ENCODE assay signal across 1 cellular context in the genomic region with DNA sequence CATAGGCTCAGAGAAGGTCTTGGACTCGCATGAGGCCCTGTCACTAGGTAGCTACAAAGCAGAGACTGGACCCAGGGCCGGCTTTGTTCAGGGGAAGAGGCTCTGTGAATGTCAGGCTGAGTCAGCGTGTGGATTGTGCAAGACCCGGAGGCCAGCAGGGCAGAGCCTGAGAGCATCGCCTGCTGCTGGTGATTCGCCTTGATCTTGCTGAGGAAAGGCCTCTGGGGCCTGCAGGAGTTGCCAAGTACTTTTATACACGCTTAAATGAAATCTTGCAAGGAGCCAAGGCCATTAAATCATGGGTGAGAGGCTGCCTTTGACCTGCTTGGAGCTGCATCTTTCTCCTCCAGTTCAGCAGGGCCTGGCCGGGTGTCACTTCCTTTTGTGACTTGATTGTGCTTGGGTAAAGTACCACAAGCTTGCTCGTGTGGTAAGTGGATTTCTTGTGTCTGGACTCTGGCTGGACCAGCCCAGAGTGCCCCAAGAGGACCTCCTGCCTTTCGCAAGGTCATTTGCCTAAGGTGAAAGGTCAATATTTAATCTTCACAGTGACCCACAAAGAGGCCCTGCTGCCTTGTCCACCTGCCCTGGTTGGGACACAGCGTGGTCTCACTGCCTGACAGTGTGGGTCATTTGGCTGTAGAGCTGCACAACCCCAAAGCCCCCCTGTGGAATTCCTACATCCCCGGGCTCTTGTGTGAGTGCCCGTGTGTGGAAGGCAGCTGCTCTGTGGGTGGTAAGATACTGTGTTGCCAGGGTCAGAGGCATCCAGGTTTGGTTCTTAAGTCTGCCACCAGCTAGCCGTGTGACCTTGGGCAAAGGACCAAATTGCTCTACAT.
A peak's percentile ranks its signal among the peaks of the same experiment; 100 is the strongest.
TF ChIP-seq lines count a peak whose summit lies in the region.

No MANE protein-coding gene starts in this region.

TF ChIP-seq in HepG2, 621 proteins besides CTCF, POLR2A, EP300 and RAD21 (continued from another document and continues in another):
- TF ChIP-seq, protein P1, sequence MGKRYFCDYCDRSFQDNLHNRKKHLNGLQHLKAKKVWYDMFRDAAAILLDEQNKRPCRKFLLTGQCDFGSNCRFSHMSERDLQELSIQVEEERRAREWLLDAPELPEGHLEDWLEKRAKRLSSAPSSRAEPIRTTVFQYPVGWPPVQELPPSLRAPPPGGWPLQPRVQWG (CRISPR knock-in tag; IDR thresholded peaks at IDR 0.05; ENCODE audit: borderline replicate concordance, low read depth), result no peak
- TF ChIP-seq ZBTB38 (CRISPR knock-in tag; IDR thresholded peaks at IDR 0.05) (peak; percentile 69; the same call in 1 of the 2 replicates), ZBTB42 (CRISPR knock-in tag; IDR thresholded peaks at IDR 0.05) (no peak), ZNF512 (CRISPR knock-in tag; IDR thresholded peaks at IDR 0.05) (no peak), NFYB (CRISPR knock-in tag; IDR thresholded peaks at IDR 0.05) (no peak), ZFP90 (CRISPR knock-in tag; IDR thresholded peaks at IDR 0.05; ENCODE audit: borderline replicate concordance) (no peak; the same call in 1 of the 2 replicates), POGZ (CRISPR knock-in tag; IDR thresholded peaks at IDR 0.05) (peak; percentile 78), ISX (CRISPR knock-in tag; conservative IDR thresholded peaks at IDR 0.05) (no peak), ZFP82 (CRISPR knock-in tag; IDR thresholded peaks at IDR 0.05; ENCODE audit: borderline replicate concordance) (no peak), MED1 (CRISPR knock-in tag; IDR thresholded peaks at IDR 0.05) (peak; percentile 93), TOE1 (CRISPR knock-in tag; IDR thresholded peaks at IDR 0.05) (no peak), XBP1 (CRISPR knock-in tag; IDR thresholded peaks at IDR 0.05) (no peak), ZNF780A (CRISPR knock-in tag; IDR thresholded peaks at IDR 0.05) (no peak), ZNF672 (CRISPR knock-in tag; IDR thresholded peaks at IDR 0.05) (no peak), TEF (CRISPR knock-in tag; IDR thresholded peaks at IDR 0.05) (no peak), ZNF292 (CRISPR knock-in tag; IDR thresholded peaks at IDR 0.05; ENCODE audit: borderline replicate concordance, low read depth) (peak; percentile 96; the same call in 1 of the 2 replicates), THRA (CRISPR knock-in tag; IDR thresholded peaks at IDR 0.05; ENCODE audit: borderline replicate concordance) (peak; percentile 73; the same call in 1 of the 2 replicates), SOX13 (IDR thresholded peaks at IDR 0.05) (peak; percentile 61; the same call in 1 of the 2 replicates), SOX13 (CRISPR knock-in tag; conservative IDR thresholded peaks at IDR 0.05 in 1 of 2, IDR thresholded peaks at IDR 0.05 in 1 of 2) (peak in 1 of 2 experiments; percentile 87; a peak in 2 of 4 replicates), ZSCAN22 (CRISPR knock-in tag; IDR thresholded peaks at IDR 0.05) (peak; percentile 15; the same call in 1 of the 2 replicates), ZNF503 (CRISPR knock-in tag; IDR thresholded peaks at IDR 0.05) (no peak; the same call in 1 of the 2 replicates), KLF16 (CRISPR knock-in tag; IDR thresholded peaks at IDR 0.05) (peak in 1 of 2 experiments; percentile 90; a peak in 2 of 4 replicates), SRY (CRISPR knock-in tag; IDR thresholded peaks at IDR 0.05) (no peak), ZNF597 (CRISPR knock-in tag; IDR thresholded peaks at IDR 0.05) (no peak), CENPX (CRISPR knock-in tag; IDR thresholded peaks at IDR 0.05) (no peak), PHF8 (CRISPR knock-in tag; IDR thresholded peaks at IDR 0.05) (peak; percentile 59), ZNF720 (CRISPR knock-in tag; IDR thresholded peaks at IDR 0.05) (no peak), HOXA3 (CRISPR knock-in tag; IDR thresholded peaks at IDR 0.05) (peak; percentile 84), YEATS4 (CRISPR knock-in tag; IDR thresholded peaks at IDR 0.05; ENCODE audit: borderline replicate concordance) (peak; percentile 66)
- TF ChIP-seq, protein P2, sequence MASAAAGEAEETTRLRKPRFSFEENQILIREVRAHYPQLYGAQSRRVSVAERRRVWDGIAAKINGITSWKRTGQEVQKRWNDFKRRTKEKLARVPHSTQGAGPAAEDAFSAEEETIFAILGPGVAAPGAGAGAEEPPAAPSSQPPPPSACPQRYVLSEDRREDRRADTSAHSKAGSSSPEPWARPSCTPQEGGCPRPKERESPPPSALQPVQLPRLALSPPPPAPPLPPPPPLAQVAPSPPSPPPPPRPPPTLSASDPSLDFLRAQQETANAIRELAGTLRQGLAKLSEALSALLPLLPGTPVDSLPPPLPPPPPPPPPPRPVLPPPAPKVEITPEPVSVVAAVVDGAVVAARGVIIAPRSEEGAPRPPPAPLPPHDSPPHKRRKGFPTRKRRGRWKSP (CRISPR knock-in tag; IDR thresholded peaks at IDR 0.05), result peak; percentile 65; the same call in 1 of the 2 replicates
- TF ChIP-seq, protein P3, sequence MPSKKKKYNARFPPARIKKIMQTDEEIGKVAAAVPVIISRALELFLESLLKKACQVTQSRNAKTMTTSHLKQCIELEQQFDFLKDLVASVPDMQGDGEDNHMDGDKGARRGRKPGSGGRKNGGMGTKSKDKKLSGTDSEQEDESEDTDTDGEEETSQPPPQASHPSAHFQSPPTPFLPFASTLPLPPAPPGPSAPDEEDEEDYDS (CRISPR knock-in tag; IDR thresholded peaks at IDR 0.05), result peak; percentile 63
- TF ChIP-seq, protein P4, sequence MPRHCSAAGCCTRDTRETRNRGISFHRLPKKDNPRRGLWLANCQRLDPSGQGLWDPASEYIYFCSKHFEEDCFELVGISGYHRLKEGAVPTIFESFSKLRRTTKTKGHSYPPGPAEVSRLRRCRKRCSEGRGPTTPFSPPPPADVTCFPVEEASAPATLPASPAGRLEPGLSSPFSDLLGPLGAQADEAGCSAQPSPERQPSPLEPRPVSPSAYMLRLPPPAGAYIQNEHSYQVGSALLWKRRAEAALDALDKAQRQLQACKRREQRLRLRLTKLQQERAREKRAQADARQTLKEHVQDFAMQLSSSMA (CRISPR knock-in tag; IDR thresholded peaks at IDR 0.05), result peak; percentile 55; the same call in 1 of the 2 replicates
- TF ChIP-seq, protein P5, sequence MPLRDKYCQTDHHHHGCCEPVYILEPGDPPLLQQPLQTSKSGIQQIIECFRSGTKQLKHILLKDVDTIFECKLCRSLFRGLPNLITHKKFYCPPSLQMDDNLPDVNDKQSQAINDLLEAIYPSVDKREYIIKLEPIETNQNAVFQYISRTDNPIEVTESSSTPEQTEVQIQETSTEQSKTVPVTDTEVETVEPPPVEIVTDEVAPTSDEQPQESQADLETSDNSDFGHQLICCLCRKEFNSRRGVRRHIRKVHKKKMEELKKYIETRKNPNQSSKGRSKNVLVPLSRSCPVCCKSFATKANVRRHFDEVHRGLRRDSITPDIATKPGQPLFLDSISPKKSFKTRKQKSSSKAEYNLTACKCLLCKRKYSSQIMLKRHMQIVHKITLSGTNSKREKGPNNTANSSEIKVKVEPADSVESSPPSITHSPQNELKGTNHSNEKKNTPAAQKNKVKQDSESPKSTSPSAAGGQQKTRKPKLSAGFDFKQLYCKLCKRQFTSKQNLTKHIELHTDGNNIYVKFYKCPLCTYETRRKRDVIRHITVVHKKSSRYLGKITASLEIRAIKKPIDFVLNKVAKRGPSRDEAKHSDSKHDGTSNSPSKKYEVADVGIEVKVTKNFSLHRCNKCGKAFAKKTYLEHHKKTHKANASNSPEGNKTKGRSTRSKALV (CRISPR knock-in tag; IDR thresholded peaks at IDR 0.05), result no peak
- TF ChIP-seq, protein P6, sequence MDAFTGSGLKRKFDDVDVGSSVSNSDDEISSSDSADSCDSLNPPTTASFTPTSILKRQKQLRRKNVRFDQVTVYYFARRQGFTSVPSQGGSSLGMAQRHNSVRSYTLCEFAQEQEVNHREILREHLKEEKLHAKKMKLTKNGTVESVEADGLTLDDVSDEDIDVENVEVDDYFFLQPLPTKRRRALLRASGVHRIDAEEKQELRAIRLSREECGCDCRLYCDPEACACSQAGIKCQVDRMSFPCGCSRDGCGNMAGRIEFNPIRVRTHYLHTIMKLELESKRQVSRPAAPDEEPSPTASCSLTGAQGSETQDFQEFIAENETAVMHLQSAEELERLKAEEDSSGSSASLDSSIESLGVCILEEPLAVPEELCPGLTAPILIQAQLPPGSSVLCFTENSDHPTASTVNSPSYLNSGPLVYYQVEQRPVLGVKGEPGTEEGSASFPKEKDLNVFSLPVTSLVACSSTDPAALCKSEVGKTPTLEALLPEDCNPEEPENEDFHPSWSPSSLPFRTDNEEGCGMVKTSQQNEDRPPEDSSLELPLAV (CRISPR knock-in tag; conservative IDR thresholded peaks at IDR 0.05; ENCODE audit: low read depth), result no peak
- TF ChIP-seq, protein P7, sequence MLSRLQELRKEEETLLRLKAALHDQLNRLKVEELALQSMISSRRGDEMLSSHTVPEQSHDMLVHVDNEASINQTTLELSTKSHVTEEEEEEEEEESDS (CRISPR knock-in tag; IDR thresholded peaks at IDR 0.05; ENCODE audit: borderline replicate concordance), result no peak
- TF ChIP-seq, protein P8, sequence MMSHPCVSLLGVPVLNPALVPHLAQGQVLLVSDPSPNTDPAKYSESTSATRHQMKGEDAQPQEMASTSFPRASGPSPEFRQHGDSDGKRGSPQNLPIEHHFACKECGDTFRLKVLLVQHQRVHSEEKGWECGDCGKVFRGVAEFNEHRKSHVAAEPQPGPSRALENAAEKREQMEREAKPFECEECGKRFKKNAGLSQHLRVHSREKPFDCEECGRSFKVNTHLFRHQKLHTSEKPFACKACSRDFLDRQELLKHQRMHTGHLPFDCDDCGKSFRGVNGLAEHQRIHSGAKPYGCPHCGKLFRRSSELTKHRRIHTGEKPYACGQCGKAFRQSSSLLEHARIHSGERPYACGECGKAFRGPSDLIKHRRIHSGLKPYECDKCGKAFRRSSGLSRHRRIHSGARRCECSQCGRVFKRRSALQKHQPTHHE (CRISPR knock-in tag; IDR thresholded peaks at IDR 0.05; ENCODE audit: borderline replicate concordance), result no peak
